Comparison of ENCODE assay signal across 9 cellular contexts in the genomic region with DNA sequence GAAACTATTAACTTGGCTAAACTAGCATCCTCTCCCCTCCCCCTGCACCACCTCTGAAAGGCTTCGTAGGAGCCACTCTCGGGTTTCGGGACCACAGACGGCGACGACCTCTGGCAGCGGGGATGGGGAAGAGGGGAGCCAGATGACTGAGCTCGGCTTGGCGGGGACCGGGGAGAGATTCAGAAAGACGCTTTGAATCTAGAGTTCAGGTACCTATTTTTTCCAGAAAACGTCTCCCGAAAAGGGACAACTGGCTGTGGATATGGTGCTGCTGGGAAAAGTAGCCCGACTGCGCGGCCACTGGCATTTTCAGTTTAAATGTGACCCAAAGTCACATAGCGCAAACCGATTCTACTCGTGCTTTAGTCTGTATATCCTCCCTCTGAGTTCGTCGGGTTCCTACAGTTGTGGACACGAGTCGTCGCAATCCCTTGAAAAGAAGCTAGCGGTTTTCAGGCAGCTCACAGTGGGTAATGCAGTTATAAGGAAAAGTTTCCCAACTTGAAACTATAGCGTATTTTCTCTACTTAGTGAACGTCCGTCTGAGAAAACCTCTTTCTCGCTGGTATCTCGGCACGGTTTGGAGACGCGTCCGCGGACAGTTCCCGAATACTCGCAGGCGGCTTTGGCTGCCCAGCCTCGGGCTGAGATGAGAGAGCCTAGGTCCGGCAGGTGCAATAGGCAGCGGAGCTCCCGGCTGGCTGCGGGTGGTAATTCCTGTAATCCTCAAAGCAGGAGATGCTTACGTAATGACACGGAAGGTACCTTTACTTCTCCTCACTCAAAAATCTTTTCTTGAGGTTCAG. TPM values are rescaled to one million over a fixed set of nuclear protein-coding genes. Genes with fewer than 3 reads are reported as not detected.
DNase-seq lines count a peak whose midpoint lies in the region; ATAC-seq and TF ChIP-seq lines count a peak whose summit lies in the region.
"Had no signal": no experiment of that assay in that cellular context is flagged by ENCODE, and none has a peak within 500 bp of the region (broad histone marks: within the 10 kb centered on the region; RNA-seq: fewer than 3 reads in every experiment).

No MANE protein-coding gene starts in this region.

- H3K4me1 Mint-ChIP-seq in activated CD4-positive, alpha-beta T cell treated with anti-CD3 and anti-CD28 coated beads, Interleukin-2, amount 10 ng/mL, durations not matched to agents 7 days and 5 days, result peaks cover 14% of the 10 kb centered on the region
- peaks cover 23% of the 10 kb centered on the region for H3K4me1 Mint-ChIP-seq in mesothelial cell of epicardium

- no peak overlapping the region for H3K27ac Mint-ChIP-seq in activated CD4-positive, alpha-beta T cell treated with anti-CD3 and anti-CD28 coated beads, Interleukin-2, amount 10 ng/mL, durations not matched to agents 7 days and 5 days
- H3K27ac Mint-ChIP-seq in mesothelial cell of epicardium, result no peak overlapping the region

- ATAC-seq in RWPE2 (ENCODE audit: low read depth) (peak; percentile 47), esophagus mucosa (peak; percentile 30), upper lobe of left lung (ENCODE audit: low FRiP score in 2 of 2) (peak; percentile 51 to 64), HG02981 (IDR thresholded peaks at IDR 0.05; ENCODE audit: unreplicated experiment) (no peak)

- DNase-seq in activated CD4-positive, alpha-beta T cell treated with anti-CD3 and anti-CD28 coated beads, Interleukin-2, amount 10 ng/mL, durations not matched to agents 7 days and 5 days, result no peak
- no peak for DNase-seq in activated CD4-positive, alpha-beta T cell treated with anti-CD3 and anti-CD28 coated beads for 48 hours
- DNase-seq in RWPE2 (ENCODE audit: low spot score), result no peak
- peak in 1 of 2 experiments; percentile 45 for DNase-seq in mesothelial cell of epicardium (ENCODE audit: low spot score in 2 of 2, unreplicated experiment in 2 of 2)
- peak; percentile 58 to 74 for DNase-seq in upper lobe of left lung
- DNase-seq in NCI-H2227 treated with DMSO at 0.1 percent for 48 hours (lab: John Stamatoyannopoulos, UW), result no peak

- H3K36me3 ChIP-seq in RWPE2 (ENCODE audit: low read depth) (no peaks in the 10 kb centered on the region), upper lobe of left lung (no peaks in the 10 kb centered on the region)

- H3K4me3 Mint-ChIP-seq in activated CD4-positive, alpha-beta T cell treated with anti-CD3 and anti-CD28 coated beads, Interleukin-2, amount 10 ng/mL, durations not matched to agents 7 days and 5 days, result peak overlapping the region; percentile 21
- peak overlapping the region; percentile 82 for H3K4me3 Mint-ChIP-seq in mesothelial cell of epicardium

- no peak for TF ChIP-seq CTCF in RWPE2 (IDR thresholded peaks at IDR 0.05; ENCODE audit: poor library complexity, severe bottlenecking)
- no peak for TF ChIP-seq CTCF in mesothelial cell of epicardium (IDR thresholded peaks at IDR 0.05; ENCODE audit: unreplicated experiment)
- TF ChIP-seq CTCF in upper lobe of left lung (IDR thresholded peaks at IDR 0.05), result no peak

- H3K27ac ChIP-seq in RWPE2 (ENCODE audit: poor library complexity, severe bottlenecking) (no peak overlapping the region), upper lobe of left lung (peak overlapping the region; percentile 76 to 88 (median 78))
- H3K27ac ChIP-seq: C4-2B had no signal

- whole genome bisulfite sequencing in upper lobe of left lung, 2 donors, result 1% methylated on average over 37 to 45 of the region's 45 CpGs

- H3K4me1 ChIP-seq in RWPE2 (ENCODE audit: insufficient read depth, poor library complexity, severe bottlenecking) (no peaks in the 10 kb centered on the region), upper lobe of left lung (peaks cover 6 to 30% (median 16%) of the 10 kb centered on the region in 4 donors)

- H3K9me3 ChIP-seq in RWPE2 (ENCODE audit: severe bottlenecking) (no peaks in the 10 kb centered on the region), upper lobe of left lung (no peaks in the 10 kb centered on the region)

- peaks cover 56% of the 10 kb centered on the region for H3K27me3 Mint-ChIP-seq in activated CD4-positive, alpha-beta T cell treated with anti-CD3 and anti-CD28 coated beads, Interleukin-2, amount 10 ng/mL, durations not matched to agents 7 days and 5 days
- peaks cover 89% of the 10 kb centered on the region for H3K27me3 Mint-ChIP-seq in mesothelial cell of epicardium (ENCODE audit: low read depth)

- H3K36me3 Mint-ChIP-seq in activated CD4-positive, alpha-beta T cell treated with anti-CD3 and anti-CD28 coated beads, Interleukin-2, amount 10 ng/mL, durations not matched to agents 7 days and 5 days (ENCODE audit: low read depth), result no peaks in the 10 kb centered on the region
- H3K36me3 Mint-ChIP-seq in mesothelial cell of epicardium, result no peaks in the 10 kb centered on the region

- H3K9me3 Mint-ChIP-seq in activated CD4-positive, alpha-beta T cell treated with anti-CD3 and anti-CD28 coated beads, Interleukin-2, amount 10 ng/mL, durations not matched to agents 7 days and 5 days, result no peaks in the 10 kb centered on the region
- H3K9me3 Mint-ChIP-seq in mesothelial cell of epicardium, result no peaks in the 10 kb centered on the region

- no peak overlapping the region for H3K4me3 ChIP-seq in RWPE2 (ENCODE audit: severe bottlenecking)
- peak overlapping the region; percentile 18 to 72 (median 54) for H3K4me3 ChIP-seq in upper lobe of left lung

- H3K27me3 ChIP-seq in RWPE2 (ENCODE audit: insufficient read depth, poor library complexity, severe bottlenecking) (peaks cover 66% of the 10 kb centered on the region), upper lobe of left lung (peaks cover 0 to 4% (median 0%) of the 10 kb centered on the region in 4 donors)

- POLR2A ChIA-PET in activated CD4-positive, alpha-beta T cell treated with anti-CD3 and anti-CD28 coated beads, Interleukin-2, amount 10 ng/mL, durations not matched to agents 7 days and 5 days (lab: Charles Lee), result no interaction called here

- peak in 2 of 4 donors; percentile 37 to 92 for TF ChIP-seq EP300 in upper lobe of left lung (IDR thresholded peaks at IDR 0.05)

- CTCF ChIA-PET in activated CD4-positive, alpha-beta T cell treated with anti-CD3 and anti-CD28 coated beads, Interleukin-2, amount 10 ng/mL, durations not matched to agents 7 days and 5 days (lab: Charles Lee), result no interaction called here

- TF ChIP-seq POLR2A in upper lobe of left lung (IDR thresholded peaks at IDR 0.05), result peak in 2 of 4 donors; percentile 55 to 74

RNA-seq across cellular contexts. Expression of a gene that starts 1.3 kb away (rescaled TPM):
- not detected for total RNA-seq in activated CD4-positive, alpha-beta T cell treated with anti-CD3 and anti-CD28 coated beads, Interleukin-2, amount 10 ng/mL, durations not matched to agents 7 days and 5 days
- 1.8 TPM for total RNA-seq in esophagus mucosa
- 12.6 to 13.9 TPM (median 13.6 TPM) in 3 replicates for total RNA-seq in mesothelial cell of epicardium
- 100 to 1,000 TPM in 1 of 6 donors, 10 to 100 TPM in 5; 36.7 to 137 (median 74.5) TPM for total RNA-seq in upper lobe of left lung

Comparison
In these comparisons a context has a peak if more than half of its experiments do, and no peak if none do; other contexts are left out.
1. DNase-seq: peak in upper lobe of left lung (2 of 2); none in activated CD4-positive, alpha-beta T cell treated with anti-CD3 and anti-CD28 coated beads, Interleukin-2, amount 10 ng/mL, durations not matched to agents 7 days and 5 days (single experiment), activated CD4-positive, alpha-beta T cell treated with anti-CD3 and anti-CD28 coated beads for 48 hours (single experiment), RWPE2 (single experiment) and NCI-H2227 treated with DMSO at 0.1 percent for 48 hours (single experiment).